ENCODE assay signal across 1 cellular context in the genomic region with DNA sequence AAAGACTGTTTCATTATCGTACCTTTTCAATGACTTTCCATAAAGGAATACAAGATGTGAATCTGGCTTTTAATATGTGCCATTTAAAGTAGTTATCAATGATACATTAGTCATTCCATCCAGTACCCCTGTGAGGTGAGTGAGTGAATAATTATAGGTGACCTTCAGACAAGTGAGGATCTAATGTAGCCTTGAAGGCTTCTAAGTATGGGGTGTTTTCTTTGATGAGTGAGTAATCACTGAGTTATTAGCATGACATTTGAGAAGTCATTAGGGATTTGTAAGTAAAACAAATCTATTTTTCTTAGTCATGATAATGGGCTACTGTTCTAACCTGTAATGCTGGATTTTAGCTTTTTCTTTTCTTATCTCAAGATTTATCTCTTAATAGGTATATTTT.
TF ChIP-seq lines count a peak whose summit lies in the region.

No MANE protein-coding gene starts in this region.

TF ChIP-seq in H1, 55 proteins besides CTCF, POLR2A, EP300 and RAD21:
- TF ChIP-seq TAF1 (IDR thresholded peaks at IDR 0.05; ENCODE audit: low read depth, low read length) (no peak), CHD2 (IDR thresholded peaks at IDR 0.05; ENCODE audit: low read length) (no peak), KDM4A (IDR thresholded peaks at IDR 0.05; ENCODE audit: low read depth, low read length, severe bottlenecking) (no peak), RNF2 (IDR thresholded peaks at IDR 0.05; ENCODE audit: borderline replicate concordance, low read depth, low read length, missing control alignments, poor library complexity, severe bottlenecking) (no peak), TBP (IDR thresholded peaks at IDR 0.05; ENCODE audit: low read depth, low read length) (no peak), NANOG (IDR thresholded peaks at IDR 0.05; ENCODE audit: insufficient read depth, low read depth, low read length, poor library complexity, severe bottlenecking) (no peak), CBX5 (IDR thresholded peaks at IDR 0.05; ENCODE audit: low read depth, low read length) (no peak), JUND (IDR thresholded peaks at IDR 0.05; ENCODE audit: low read length) (no peak), BCL11A (IDR thresholded peaks at IDR 0.05; ENCODE audit: low read depth in 2 of 2, low read length in 2 of 2) (no peak), ASH2L (IDR thresholded peaks at IDR 0.05; ENCODE audit: low read length) (no peak), CREB1 (IDR thresholded peaks at IDR 0.05) (no peak), TAF7 (optimal IDR thresholded peaks at IDR 0.05; ENCODE audit: borderline replicate concordance, low read depth, low read length) (no peak), KDM5A (IDR thresholded peaks at IDR 0.05; ENCODE audit: low read length) (no peak), SAP30 (IDR thresholded peaks at IDR 0.05; ENCODE audit: insufficient read depth, insufficient replicate concordance, low read length) (no peak), POLR2AphosphoS5 (IDR thresholded peaks at IDR 0.05; ENCODE audit: low read depth, low read length) (no peak)
